Comparison of ENCODE assay signal across 1 cellular context in genomic region chr11:108632041-108632440, GRCh38.
TF ChIP-seq lines count a peak whose summit lies in the region.

No MANE protein-coding gene starts in this region.

TF ChIP-seq in SK-N-SH, 30 proteins besides CTCF, POLR2A, EP300 and RAD21 (continued from another document):
- TF ChIP-seq, protein P1, sequence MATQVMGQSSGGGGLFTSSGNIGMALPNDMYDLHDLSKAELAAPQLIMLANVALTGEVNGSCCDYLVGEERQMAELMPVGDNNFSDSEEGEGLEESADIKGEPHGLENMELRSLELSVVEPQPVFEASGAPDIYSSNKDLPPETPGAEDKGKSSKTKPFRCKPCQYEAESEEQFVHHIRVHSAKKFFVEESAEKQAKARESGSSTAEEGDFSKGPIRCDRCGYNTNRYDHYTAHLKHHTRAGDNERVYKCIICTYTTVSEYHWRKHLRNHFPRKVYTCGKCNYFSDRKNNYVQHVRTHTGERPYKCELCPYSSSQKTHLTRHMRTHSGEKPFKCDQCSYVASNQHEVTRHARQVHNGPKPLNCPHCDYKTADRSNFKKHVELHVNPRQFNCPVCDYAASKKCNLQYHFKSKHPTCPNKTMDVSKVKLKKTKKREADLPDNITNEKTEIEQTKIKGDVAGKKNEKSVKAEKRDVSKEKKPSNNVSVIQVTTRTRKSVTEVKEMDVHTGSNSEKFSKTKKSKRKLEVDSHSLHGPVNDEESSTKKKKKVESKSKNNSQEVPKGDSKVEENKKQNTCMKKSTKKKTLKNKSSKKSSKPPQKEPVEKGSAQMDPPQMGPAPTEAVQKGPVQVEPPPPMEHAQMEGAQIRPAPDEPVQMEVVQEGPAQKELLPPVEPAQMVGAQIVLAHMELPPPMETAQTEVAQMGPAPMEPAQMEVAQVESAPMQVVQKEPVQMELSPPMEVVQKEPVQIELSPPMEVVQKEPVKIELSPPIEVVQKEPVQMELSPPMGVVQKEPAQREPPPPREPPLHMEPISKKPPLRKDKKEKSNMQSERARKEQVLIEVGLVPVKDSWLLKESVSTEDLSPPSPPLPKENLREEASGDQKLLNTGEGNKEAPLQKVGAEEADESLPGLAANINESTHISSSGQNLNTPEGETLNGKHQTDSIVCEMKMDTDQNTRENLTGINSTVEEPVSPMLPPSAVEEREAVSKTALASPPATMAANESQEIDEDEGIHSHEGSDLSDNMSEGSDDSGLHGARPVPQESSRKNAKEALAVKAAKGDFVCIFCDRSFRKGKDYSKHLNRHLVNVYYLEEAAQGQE (IDR thresholded peaks at IDR 0.05; ENCODE audit: low read depth, low read length): no peak
- no peak for TF ChIP-seq FOXJ3 (CRISPR knock-in tag; IDR thresholded peaks at IDR 0.05)
- TF ChIP-seq ELF1 (IDR thresholded peaks at IDR 0.05): no peak
- TF ChIP-seq RXRA (IDR thresholded peaks at IDR 0.05; ENCODE audit: borderline replicate concordance, low read depth): no peak
- no peak for TF ChIP-seq ZBTB33 (IDR thresholded peaks at IDR 0.05; ENCODE audit: borderline replicate concordance, low read depth)
- TF ChIP-seq TEAD4 (IDR thresholded peaks at IDR 0.05; ENCODE audit: borderline replicate concordance, insufficient read depth): no peak
- no peak for TF ChIP-seq TCF12 (IDR thresholded peaks at IDR 0.05)
